In the genomic region with DNA sequence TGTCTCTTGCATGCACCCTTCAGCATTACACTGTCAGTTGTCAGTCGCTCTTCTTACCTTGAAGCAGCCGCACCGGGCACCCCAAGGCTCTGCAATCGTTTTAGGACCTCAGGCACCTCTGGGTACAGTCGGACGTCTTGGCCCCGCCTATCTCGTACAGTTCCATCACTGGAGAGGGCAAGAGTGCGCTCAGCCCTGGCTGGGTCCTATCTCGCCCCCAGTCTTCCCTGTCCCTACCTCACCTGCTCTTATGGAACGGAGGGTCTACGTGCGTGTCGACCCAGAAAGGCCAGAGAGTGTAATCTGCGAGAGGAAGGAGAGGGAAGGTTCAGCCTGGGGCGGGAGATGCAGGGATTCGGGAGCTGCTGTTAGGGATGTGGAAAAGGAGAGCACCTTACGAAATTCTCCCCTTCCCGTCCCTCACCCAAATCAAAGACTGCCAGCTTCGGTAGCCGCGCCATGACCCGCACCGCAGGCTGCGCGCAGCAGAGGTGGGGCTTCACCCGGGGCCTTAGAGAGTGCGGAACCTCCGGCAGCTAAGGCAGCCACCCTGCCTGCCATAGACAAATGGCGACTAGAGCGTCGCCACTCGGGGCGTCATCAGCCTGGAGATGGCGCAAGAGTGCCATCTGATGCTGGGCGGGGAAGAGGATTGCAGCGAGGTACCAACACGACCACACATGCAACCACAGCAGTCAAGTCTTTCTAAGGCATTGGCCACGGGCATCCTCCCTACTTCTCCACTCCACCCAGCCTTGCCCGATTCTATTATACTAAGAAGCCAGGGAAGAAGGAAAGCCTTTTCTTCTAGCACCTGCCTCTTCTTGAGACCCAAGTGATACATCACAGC, we compare ENCODE assay signal across 8 cellular contexts. TPM values are rescaled to one million over a fixed set of nuclear protein-coding genes. Genes with fewer than 3 reads are reported as not detected.
DNase-seq lines count a peak whose midpoint lies in the region; ATAC-seq, FAIRE-seq and TF ChIP-seq lines count a peak whose summit lies in the region.

A gene (minus strand): TSS at position 572 of the 850 bp plus-strand sequence. CDS start 111 bp downstream, at position 461.

- H3K79me2 ChIP-seq in H1 (ENCODE audit: control insufficient read depth in 1 of 2, insufficient read depth in 2 of 2, low read length in 2 of 2): peaks cover 0 to 9% of the 10 kb centered on the region in 2 experiments; a peak in 2 of 4 replicates

- no peak within 1 kb of the TSS for H2BK20ac ChIP-seq in H1 (ENCODE audit: low read length)

- H2AFZ ChIP-seq in H1 (ENCODE audit: low read length): peak within 1 kb of the TSS; percentile 21; the same call in 1 of the 2 replicates

- peak within 1 kb of the TSS; percentile 91 for H3K4me3 Mint-ChIP-seq in mesothelial cell of epicardium

- 0 out of 2 replicates have a peak within 1 kb of the TSS, but pooled peaks have one; percentile 66 for H2BK15ac ChIP-seq in H1 (ENCODE audit: low read length)

- POLR2A ChIA-PET in H1 (lab: Charles Lee; ENCODE audit: partially characterized antibody): interaction anchor here (0.6 to 11.1 kb wide), 20 partner anchors 9 to 129 kb away, joined by 3 to 119 read pairs (median 4); a partner anchor contains a TSS

- H3K27me3 ChIP-seq in H1 (replicated peaks in 1 of 4; ENCODE audit: control insufficient read depth in 3 of 4, extremely low read depth in 1 of 4, insufficient read depth in 3 of 4, low read length in 3 of 4): no peaks in the 10 kb centered on the region

- peak within 1 kb of the TSS; percentile 76 to 84 (median 78) for H3K9ac ChIP-seq in H1 (replicated peaks in 1 of 4; ENCODE audit: extremely low read depth in 1 of 4, low read depth in 3 of 4, low read length in 3 of 4)

- H3K56ac ChIP-seq in H1 (replicated peaks; ENCODE audit: insufficient read length, low read depth, low read length): peak within 1 kb of the TSS; percentile 27

- CTCF ChIA-PET in H1 (lab: Charles Lee; ENCODE audit: partially characterized antibody): interaction anchor here (0.5 to 2.1 kb wide), 19 partner anchors 9 to 1914 kb away, joined by 3 to 7 read pairs (median 4); a partner anchor contains a TSS

- TF ChIP-seq EP300 in H1 (IDR thresholded peaks at IDR 0.05; ENCODE audit: borderline replicate concordance in 1 of 2, low read depth in 2 of 2, low read length in 2 of 2): no peak

- H3K4me2 ChIP-seq in H1 (ENCODE audit: insufficient read depth in 1 of 2, low read depth in 2 of 2, low read length in 2 of 2): peak within 1 kb of the TSS; percentile 70 to 86

- H2BK5ac ChIP-seq in H1 (ENCODE audit: low read depth, low read length): peak within 1 kb of the TSS; percentile 78

- peak; percentile 77 to 95 (median 92) for TF ChIP-seq CTCF in H1 (IDR thresholded peaks at IDR 0.05; ENCODE audit: control extremely low read depth in 1 of 3, insufficient read depth in 1 of 3, low read depth in 1 of 3, low read length in 3 of 3)
- TF ChIP-seq CTCF in mesothelial cell of epicardium (IDR thresholded peaks at IDR 0.05; ENCODE audit: unreplicated experiment): no peak

- H3K4me3 ChIP-seq in H1 (ENCODE audit: extremely low read depth in 1 of 4, insufficient read depth in 2 of 4, low read depth in 3 of 4, low read length in 4 of 4): peak within 1 kb of the TSS; percentile 77 to 94 (median 84)

- H4K91ac ChIP-seq in H1 (replicated peaks; ENCODE audit: insufficient read length, low read length): peak within 1 kb of the TSS; percentile 71

- ATAC-seq in GM19468 (IDR thresholded peaks at IDR 0.05; ENCODE audit: extremely low read depth, unreplicated experiment): peak; percentile 70

- H3K14ac ChIP-seq in H1 (ENCODE audit: insufficient read length): no peak within 1 kb of the TSS

- peak within 1 kb of the TSS; percentile 72 for H3K27ac ChIP-seq in H1 (ENCODE audit: low read depth, low read length)

- H3K36me3 ChIP-seq in H1 (ENCODE audit: control insufficient read depth in 2 of 4, insufficient read depth in 4 of 4, low read length in 3 of 4): peaks cover 0 to 9% (median 6%) of the 10 kb centered on the region in 4 experiments; a peak in 6 of 8 replicates

- H3K9me3 ChIP-seq in H1 (ENCODE audit: insufficient read depth in 2 of 2, low read depth in 1 of 2, low read length in 1 of 2): no peaks in the 10 kb centered on the region

- TF ChIP-seq RAD21 in H1 (IDR thresholded peaks at IDR 0.05 in 1 of 2, conservative IDR thresholded peaks at IDR 0.05 in 1 of 2; ENCODE audit: low read depth in 2 of 2, low read length in 2 of 2): peak; percentile 65 to 73

- peaks cover 35% of the 10 kb centered on the region for H3K4me1 Mint-ChIP-seq in mesothelial cell of epicardium

- H4K20me1 ChIP-seq in H1 (replicated peaks in 1 of 2; ENCODE audit: control insufficient read depth in 1 of 2, insufficient read depth in 2 of 2, low read length in 2 of 2): peaks cover 0 to 1% of the 10 kb centered on the region in 2 experiments

- H2BK12ac ChIP-seq in H1 (ENCODE audit: low read depth, low read length): no peak within 1 kb of the TSS

- peak within 1 kb of the TSS; percentile 84 for H4K8ac ChIP-seq in H1 (ENCODE audit: extremely low read depth, insufficient read depth, low read length)

- H4K5ac ChIP-seq in H1 (ENCODE audit: insufficient read length, low read depth, low read length): peak within 1 kb of the TSS; percentile 43

- peaks cover 0 to 5% (median 2%) of the 10 kb centered on the region in 4 experiments; a peak in 1 of 7 replicates for H3K4me1 ChIP-seq in H1 (replicated peaks in 1 of 4; ENCODE audit: control insufficient read depth in 3 of 4, insufficient read depth in 4 of 4, low read length in 3 of 4)

- FAIRE-seq in H1 (lab: Jason Lieb, UNC): peak; percentile 55

- peak within 1 kb of the TSS; percentile 99 for H3K27ac Mint-ChIP-seq in mesothelial cell of epicardium

- 3% methylated on average over 39 of the region's 40 CpGs; no CpG with 5 or more reads in 1 of the 2 experiments for WGBS in H1 (ENCODE audit: extremely low coverage in 1 of 2, insufficient coverage in 1 of 2, insufficient read length in 1 of 2, insufficient replicate concordance in 2 of 2, low coverage in 1 of 2, low lambda C conversion rate in 2 of 2, missing lambda C conversion rate in 1 of 2), 2 experiments

- H3K79me1 ChIP-seq in H1 (ENCODE audit: low read depth, low read length): no peaks in the 10 kb centered on the region

- peaks cover 8% of the 10 kb centered on the region for H3K23me2 ChIP-seq in H1 (ENCODE audit: low read depth, low read length)

- H3K18ac ChIP-seq in H1 (ENCODE audit: extremely low read depth, low read length): no peak within 1 kb of the TSS

- peak; percentile 87 to 95 for TF ChIP-seq POLR2A in H1 (IDR thresholded peaks at IDR 0.05; ENCODE audit: control extremely low read depth in 1 of 2, low read depth in 2 of 2, low read length in 2 of 2)

- DNase-seq in COR-L47 (lab: John Stamatoyannopoulos, UW) (peak; percentile 79), HS-5 (ENCODE audit: low read depth) (peak; percentile 64), NOMO-1 (lab: John Stamatoyannopoulos, UW; ENCODE audit: unreplicated experiment in 2 of 2) (peak; percentile 87 to 91), H1 (ENCODE audit: low read depth in 1 of 2, low spot score in 2 of 2) (peak; percentile 73 to 82), mesothelial cell of epicardium (ENCODE audit: low spot score in 2 of 2, unreplicated experiment in 2 of 2) (peak; percentile 42 to 74)
- DNase-seq in activated CD8-positive, alpha-beta memory T cell treated with anti-CD3 and anti-CD28 coated beads for 4 hours (ENCODE audit: low read depth in 2 of 2): peak; percentile 68 to 72
- DNase-seq in stimulated activated CD8-positive, alpha-beta memory T cell treated with anti-CD3 and anti-CD28 coated beads, Interleukin-15, amount 100 ng/mL, for 48 hours (ENCODE audit: low read depth in 2 of 2): peak; percentile 75 to 79

- H3K9me3 Mint-ChIP-seq in mesothelial cell of epicardium: no peaks in the 10 kb centered on the region

- no peaks in the 10 kb centered on the region for H3K27me3 Mint-ChIP-seq in mesothelial cell of epicardium (ENCODE audit: low read depth)

- H2BK120ac ChIP-seq in H1 (replicated peaks; ENCODE audit: low read depth, low read length): no peak within 1 kb of the TSS

- no peak within 1 kb of the TSS for H2AK5ac ChIP-seq in H1 (ENCODE audit: low read depth, low read length)

- H3K4ac ChIP-seq in H1 (replicated peaks; ENCODE audit: insufficient read length, low read depth, low read length): peak within 1 kb of the TSS; percentile 55

- H3K36me3 Mint-ChIP-seq in mesothelial cell of epicardium: peaks cover 8% of the 10 kb centered on the region

- no peak within 1 kb of the TSS for H3K23ac ChIP-seq in H1 (ENCODE audit: insufficient read length)

TF ChIP-seq in H1, 55 proteins besides CTCF, POLR2A, EP300 and RAD21 (continues in another document):
- TF ChIP-seq CBX5 (IDR thresholded peaks at IDR 0.05; ENCODE audit: low read depth, low read length): no peak
- TF ChIP-seq, protein P1, sequence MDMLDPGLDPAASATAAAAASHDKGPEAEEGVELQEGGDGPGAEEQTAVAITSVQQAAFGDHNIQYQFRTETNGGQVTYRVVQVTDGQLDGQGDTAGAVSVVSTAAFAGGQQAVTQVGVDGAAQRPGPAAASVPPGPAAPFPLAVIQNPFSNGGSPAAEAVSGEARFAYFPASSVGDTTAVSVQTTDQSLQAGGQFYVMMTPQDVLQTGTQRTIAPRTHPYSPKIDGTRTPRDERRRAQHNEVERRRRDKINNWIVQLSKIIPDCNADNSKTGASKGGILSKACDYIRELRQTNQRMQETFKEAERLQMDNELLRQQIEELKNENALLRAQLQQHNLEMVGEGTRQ (IDR thresholded peaks at IDR 0.05; ENCODE audit: low read length): no peak; the same call in 1 of the 2 replicates
- TF ChIP-seq BCL11A (IDR thresholded peaks at IDR 0.05; ENCODE audit: low read depth in 2 of 2, low read length in 2 of 2): no peak
- TF ChIP-seq KDM1A (IDR thresholded peaks at IDR 0.05; ENCODE audit: borderline replicate concordance, low read length): no peak
- TF ChIP-seq SAP30 (IDR thresholded peaks at IDR 0.05; ENCODE audit: insufficient read depth, insufficient replicate concordance, low read length): no peak
- peak; percentile 94 for TF ChIP-seq TAF1 (IDR thresholded peaks at IDR 0.05; ENCODE audit: low read depth, low read length)

RNA-seq across cellular contexts. Expression of the gene that starts here (rescaled TPM):
- total RNA-seq in H1 (2021; fragmentation: NEBNext Ultra II Directional; extraction: Animal tissue kit (Norgen Biotek cat#: 25700)): 14.3 and 17.7 TPM in 2 replicates
- 25.3 and 32.2 TPM in 2 replicates for polyA plus RNA-seq in H1 (2011; rRNA removed)
- polyA plus RNA-seq in H1 (2011; cell fraction: cytosol; rRNA removed): 27.1 TPM
- polyA plus RNA-seq in H1 (2011; cell fraction: nucleus; rRNA removed): 20.6 TPM
- polyA plus RNA-seq in H1 (2012, experiment 1 of 2): 19.2 to 24.2 TPM (median 22.5 TPM) in 4 replicates
- polyA plus RNA-seq in H1 (2012, experiment 2 of 2): 41.5 TPM
- polyA plus RNA-seq in H1 (2013, experiment 1 of 2): 28.0 TPM
- polyA plus RNA-seq in H1 (2013, experiment 2 of 2): 27.9 TPM
- polyA minus RNA-seq in H1 (2011; rRNA and poly(A)+ RNA removed): 7.8 and 9.2 TPM in 2 replicates
- polyA minus RNA-seq in H1 (2011; cell fraction: cytosol; rRNA and poly(A)+ RNA removed): 7.6 TPM
- polyA minus RNA-seq in H1 (2011; cell fraction: nucleus; rRNA and poly(A)+ RNA removed): 10.5 TPM
- 18.0 to 18.4 TPM (median 18.3 TPM) in 3 replicates for total RNA-seq in mesothelial cell of epicardium

Comparison
In these comparisons a context has a peak if more than half of its experiments do, and no peak if none do; other contexts are left out.
1. Peak in every context shown above with its lines: DNase-seq, ATAC-seq, H3K4me3 ChIP-seq and H3K27ac ChIP-seq.